ENCODE assay signal across 19 cellular contexts in the genomic region with DNA sequence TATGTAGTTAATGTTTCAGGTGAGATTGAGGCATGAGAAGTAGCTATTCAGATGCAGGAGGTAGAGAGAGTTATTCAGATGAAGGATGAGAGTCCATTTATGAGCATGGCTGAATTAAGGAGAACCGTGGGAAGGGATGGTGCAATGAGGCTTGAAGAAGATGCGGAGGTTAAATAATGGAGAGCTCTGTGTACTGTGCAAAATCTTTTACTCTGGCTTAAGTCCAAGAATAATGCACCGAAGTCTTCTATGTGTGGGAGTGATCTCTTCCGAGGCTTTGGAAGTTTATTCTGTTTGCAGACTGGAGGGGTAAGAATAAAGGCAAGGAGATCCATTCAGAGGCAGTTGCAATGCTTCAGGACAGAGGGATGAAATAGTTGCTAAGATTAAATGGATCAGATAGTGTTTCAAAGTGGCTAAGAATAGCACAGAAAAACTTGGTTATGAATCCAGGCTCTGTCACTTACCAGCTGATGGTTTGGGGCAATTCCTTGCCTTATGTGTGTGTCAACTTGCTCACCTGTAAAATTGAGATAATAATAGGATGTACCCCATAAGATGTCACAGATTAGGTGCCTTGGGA.
A peak's percentile ranks its signal among the peaks of the same experiment; 100 is the strongest.
DNase-seq lines count a peak whose midpoint lies in the region; ATAC-seq and TF ChIP-seq lines count a peak whose summit lies in the region.
"Had no signal": no experiment of that assay in that cellular context is flagged by ENCODE, and none has a peak within 500 bp of the region (broad histone marks: within the 10 kb centered on the region; RNA-seq: fewer than 3 reads in every experiment).

No MANE protein-coding gene starts in this region.

- peaks cover 0 to 4% of the 10 kb centered on the region in 2 donors for H3K4me1 ChIP-seq in gastrocnemius medialis
- H3K4me1 ChIP-seq: BE2C, Caco-2 had no signal

- no peak overlapping the region for H3K4me3 ChIP-seq in kidney epithelial cell (ENCODE audit: low read depth, low read length)
- no peak overlapping the region for H3K4me3 ChIP-seq in gastrocnemius medialis
- H3K4me3 ChIP-seq: GM12878 had no signal

- TF ChIP-seq CTCF in kidney epithelial cell (IDR thresholded peaks at IDR 0.05; ENCODE audit: insufficient read depth, low read length, poor library complexity, severe bottlenecking) (no peak), gastrocnemius medialis (IDR thresholded peaks at IDR 0.05 in 4 of 5, conservative IDR thresholded peaks at IDR 0.05 in 1 of 5) (no peak)

- H3K27me3 ChIP-seq in kidney epithelial cell (ENCODE audit: control insufficient read depth, insufficient read depth, low read length), result no peaks in the 10 kb centered on the region
- no peaks in the 10 kb centered on the region for H3K27me3 ChIP-seq in gastrocnemius medialis
- H3K27me3 ChIP-seq: BE2C had no signal

- H3K36me3 ChIP-seq in kidney epithelial cell (ENCODE audit: control insufficient read depth, insufficient read depth, low read length), result no peaks in the 10 kb centered on the region
- H3K36me3 ChIP-seq in gastrocnemius medialis, result no peaks in the 10 kb centered on the region
- H3K36me3 ChIP-seq: BE2C had no signal

- in situ Hi-C loops in gastrocnemius medialis (cut with MboI; ENCODE audit: low sequenced_read_pairs in 4 of 4), result no loop called here

- intact Hi-C loops in gastrocnemius medialis (cut with DNase I; ENCODE audit: low total_unique reads), result no loop called here

- TF ChIP-seq POLR2A in gastrocnemius medialis (IDR thresholded peaks at IDR 0.05), result no peak

- H3K27ac ChIP-seq in gastrocnemius medialis, result no peak overlapping the region

- H3K9me3 ChIP-seq in gastrocnemius medialis, result no peaks in the 10 kb centered on the region
- H3K9me3 ChIP-seq: BE2C, Caco-2, SK-N-SH had no signal

- ATAC-seq in gastrocnemius medialis, result peak; percentile 18 to 23
- no peak for ATAC-seq in HG02840 (IDR thresholded peaks at IDR 0.05; ENCODE audit: low FRiP score, unreplicated experiment)
- no peak for ATAC-seq in HG02610 (IDR thresholded peaks at IDR 0.05; ENCODE audit: unreplicated experiment)
- no peak for ATAC-seq in HG03095 (IDR thresholded peaks at IDR 0.05; ENCODE audit: unreplicated experiment)
- ATAC-seq: GM12878, HepG2 had no signal

- DNase-seq in DMS79 treated with DMSO at 0.1 percent for 48 hours (lab: John Stamatoyannopoulos, UW), result peak; percentile 85
- DNase-seq in astrocyte of the hippocampus (ENCODE audit: low read depth, low spot score), result peak; percentile 7
- peak; percentile 1 for DNase-seq in kidney epithelial cell (ENCODE audit: low read depth)
- DNase-seq in gastrocnemius medialis, result no peak
- DNase-seq: BE2C; Caco-2; CD4-positive, CD25-positive, alpha-beta regulatory T cell; EL; KG1; NCI-H2029; NCI-H510A treated with DMSO at 0.1 percent for 48 hours; NCI-H82; SHP77 treated with DMSO at 0.1 percent for 48 hours; SK-N-SH had no signal

Comparison
In these comparisons a context has a peak if more than half of its experiments do, and no peak if none do; other contexts are left out.
1. DNase-seq: peak in DMS79 treated with DMSO at 0.1 percent for 48 hours (single experiment), astrocyte of the hippocampus (single experiment) and kidney epithelial cell (single experiment); none in gastrocnemius medialis (0 of 2).
2. ATAC-seq: peak in gastrocnemius medialis (2 of 2); none in HG02840 (single experiment), HG02610 (single experiment) and HG03095 (single experiment).